Comparison of ENCODE assay signal across 15 cellular contexts in the genomic region with DNA sequence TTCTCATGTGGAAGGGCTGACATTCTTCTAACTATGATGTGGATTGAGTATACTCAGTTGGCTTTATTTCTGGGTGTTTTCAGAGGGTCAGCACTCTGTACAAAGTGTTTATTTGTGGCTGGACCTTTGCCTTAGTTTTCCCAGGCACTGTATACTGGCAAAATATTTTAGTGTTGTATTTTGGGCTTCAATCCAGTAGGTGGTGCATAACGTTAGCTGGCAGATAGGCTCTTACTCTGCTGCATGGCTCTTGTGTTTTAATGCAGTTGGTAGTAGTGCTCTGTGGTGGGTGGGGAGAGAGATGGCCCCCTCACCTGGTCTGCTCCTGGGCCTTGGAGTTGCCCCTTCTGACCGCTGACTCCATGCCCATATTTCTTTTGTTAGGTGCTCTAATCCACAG.
DNase-seq lines count a peak whose midpoint lies in the region; ATAC-seq and TF ChIP-seq lines count a peak whose summit lies in the region.
"Had no signal": no experiment of that assay in that cellular context is flagged by ENCODE, and none has a peak within 500 bp of the region (broad histone marks: within the 10 kb centered on the region; RNA-seq: fewer than 3 reads in every experiment).

No MANE protein-coding gene starts in this region.

- H3K4me3 Mint-ChIP-seq in GM23338 = no peak overlapping the region
- H3K4me3 Mint-ChIP-seq: activated naive CD4-positive, alpha-beta T cell treated with anti-CD3 and anti-CD28 coated beads, Interleukin-2, amount 50 U/mL, for 24 hours; CD14-positive monocyte had no signal

- POLR2A ChIA-PET in PC-3 (lab: Charles Lee; ENCODE audit: unreplicated experiment) = no interaction called here

- H3K9me3 Mint-ChIP-seq in GM23338 = no peaks in the 10 kb centered on the region
- H3K9me3 Mint-ChIP-seq: activated naive CD4-positive, alpha-beta T cell treated with anti-CD3 and anti-CD28 coated beads, Interleukin-2, amount 50 U/mL, for 24 hours had no signal

- no peak overlapping the region for H3K9ac ChIP-seq in PC-3 (ENCODE audit: low read length)

- H3K36me3 ChIP-seq in GM23338 (ENCODE audit: insufficient read depth) = no peaks in the 10 kb centered on the region
- H3K36me3 ChIP-seq in PC-3 (ENCODE audit: low read depth, low read length) = no peaks in the 10 kb centered on the region
- H3K36me3 ChIP-seq in prostate gland = no peaks in the 10 kb centered on the region
- H3K36me3 ChIP-seq: neutrophil had no signal

- H3K79me2 ChIP-seq in GM23338 (replicated peaks; ENCODE audit: insufficient read depth) (no peaks in the 10 kb centered on the region), PC-3 (ENCODE audit: low read length) (no peaks in the 10 kb centered on the region)

- H3K27me3 ChIP-seq in GM23338 (ENCODE audit: insufficient read depth) (no peaks in the 10 kb centered on the region), PC-3 (ENCODE audit: low read length) (no peaks in the 10 kb centered on the region), prostate gland (replicated peaks; ENCODE audit: insufficient read depth) (no peaks in the 10 kb centered on the region)
- H3K27me3 ChIP-seq: neutrophil had no signal

- WGBS in prostate gland = 49% methylated on average over 2 of the region's 2 CpGs

- H3K4me1 Mint-ChIP-seq in GM23338 = no peaks in the 10 kb centered on the region
- H3K4me1 Mint-ChIP-seq: activated naive CD4-positive, alpha-beta T cell treated with anti-CD3 and anti-CD28 coated beads, Interleukin-2, amount 50 U/mL, for 24 hours; CD14-positive monocyte had no signal

- CTCF ChIA-PET in PC-3 (lab: Charles Lee) = no interaction called here

- H4K20me1 ChIP-seq in GM23338 (replicated peaks; ENCODE audit: insufficient read depth) (no peaks in the 10 kb centered on the region), PC-3 (ENCODE audit: low read length) (no peaks in the 10 kb centered on the region)

- TF ChIP-seq POLR2A in prostate gland (IDR thresholded peaks at IDR 0.05) = no peak

- H3F3A ChIP-seq in GM23338 (replicated peaks; ENCODE audit: low read depth) (no peaks in the 10 kb centered on the region), PC-3 (ENCODE audit: low read length, unreplicated experiment) (no peaks in the 10 kb centered on the region)

- TF ChIP-seq CTCF in GM23338 (conservative IDR thresholded peaks at IDR 0.05; ENCODE audit: low read depth in 2 of 2) (peak; percentile 64 to 80), PC-3 (conservative IDR thresholded peaks at IDR 0.05; ENCODE audit: low read depth, low read length) (0 out of 2 replicates have a peak, but pooled peaks have one; percentile 12), prostate gland (IDR thresholded peaks at IDR 0.05) (peak in 1 of 4 experiments; percentile 9)

- no peak overlapping the region for H3K27ac ChIP-seq in GM23338 (ENCODE audit: low read depth)
- no peak overlapping the region for H3K27ac ChIP-seq in PC-3 (ENCODE audit: low read length)
- no peak overlapping the region for H3K27ac ChIP-seq in prostate gland
- H3K27ac ChIP-seq: neutrophil, RWPE1, skin epidermis had no signal

- peak; percentile 90 for ATAC-seq in GM23338
- ATAC-seq in PC-3 = no peak
- no peak for ATAC-seq in GM21381 (IDR thresholded peaks at IDR 0.05; ENCODE audit: unreplicated experiment)
- ATAC-seq in HG03439 (IDR thresholded peaks at IDR 0.05; ENCODE audit: unreplicated experiment) = no peak

- no TSS peak for BruUV-seq in PC-3 (replicated peaks; lab: Mats Ljungman, UMichigan)

- no peaks in the 10 kb centered on the region for H3K36me3 Mint-ChIP-seq in GM23338 (ENCODE audit: low read depth)
- H3K36me3 Mint-ChIP-seq: activated naive CD4-positive, alpha-beta T cell treated with anti-CD3 and anti-CD28 coated beads, Interleukin-2, amount 50 U/mL, for 24 hours; CD14-positive monocyte had no signal

- intact Hi-C loops in PC-3 (cut with micrococcal nuclease) = no loop called here
- intact Hi-C loops in prostate gland (cut with DNase I) = no loop called here

- H3K27me3 Mint-ChIP-seq in GM23338 (ENCODE audit: insufficient read depth, low read depth, poor library complexity) = no peaks in the 10 kb centered on the region

- H3K4me3 ChIP-seq in GM23338 = no peak overlapping the region
- H3K4me3 ChIP-seq in PC-3 (ENCODE audit: low read length) = no peak overlapping the region
- no peak overlapping the region for H3K4me3 ChIP-seq in prostate gland
- H3K4me3 ChIP-seq: lung, skin epidermis had no signal

- DNase-seq in COLO829 (ENCODE audit: low spot score) (peak; percentile 6), GM23338 (ENCODE audit: low spot score) (peak; percentile 47), PC-3 (no peak), iPS-NIHi7 (ENCODE audit: extremely low spot score) (peak; percentile 47), prostate gland (ENCODE audit: low spot score) (no peak), nucleus accumbens (lab: John Stamatoyannopoulos, UW) (no peak)
- DNase-seq: substantia nigra had no signal

- H3K4me1 ChIP-seq in GM23338 (ENCODE audit: insufficient read depth) = no peaks in the 10 kb centered on the region
- no peaks in the 10 kb centered on the region for H3K4me1 ChIP-seq in PC-3 (ENCODE audit: insufficient read depth, low read length)
- H3K4me1 ChIP-seq in prostate gland (replicated peaks) = no peaks in the 10 kb centered on the region

- H3K9me3 ChIP-seq in PC-3 (ENCODE audit: low read length) (no peaks in the 10 kb centered on the region), prostate gland (no peaks in the 10 kb centered on the region)
- H3K9me3 ChIP-seq: neutrophil had no signal

- H2AFZ ChIP-seq in GM23338 (no peak overlapping the region), PC-3 (ENCODE audit: low read length) (no peak overlapping the region)

- H3K4me2 ChIP-seq in GM23338 = no peak overlapping the region
- H3K4me2 ChIP-seq in PC-3 (ENCODE audit: low read length) = no peak overlapping the region

- no peak overlapping the region for H3K27ac Mint-ChIP-seq in GM23338
- H3K27ac Mint-ChIP-seq: activated naive CD4-positive, alpha-beta T cell treated with anti-CD3 and anti-CD28 coated beads, Interleukin-2, amount 50 U/mL, for 24 hours; CD14-positive monocyte had no signal

- H3K9me2 ChIP-seq in GM23338 (ENCODE audit: insufficient read depth) = no peaks in the 10 kb centered on the region; the same call in 1 of the 2 replicates
- no peaks in the 10 kb centered on the region for H3K9me2 ChIP-seq in PC-3 (replicated peaks; ENCODE audit: low read length)

TF ChIP-seq in GM23338, 12 proteins besides CTCF, POLR2A, EP300 and RAD21 (continues in another document):
- TF ChIP-seq JUNB (IDR thresholded peaks at IDR 0.05; ENCODE audit: unreplicated experiment) (no peak), STAT1 (IDR thresholded peaks at IDR 0.05; ENCODE audit: unreplicated experiment) (no peak), CREB1 (CRISPR knock-in tag; IDR thresholded peaks at IDR 0.05; ENCODE audit: low read depth) (no peak), ZNF462 (CRISPR knock-in tag; IDR thresholded peaks at IDR 0.05) (no peak)

Comparison
In these comparisons a context has a peak if more than half of its experiments do, and no peak if none do; other contexts are left out.
1. DNase-seq: peak in COLO829 (single experiment), GM23338 (single experiment) and iPS-NIHi7 (single experiment); none in PC-3 (single experiment), prostate gland (single experiment) and nucleus accumbens (0 of 56).